In the genomic region with DNA sequence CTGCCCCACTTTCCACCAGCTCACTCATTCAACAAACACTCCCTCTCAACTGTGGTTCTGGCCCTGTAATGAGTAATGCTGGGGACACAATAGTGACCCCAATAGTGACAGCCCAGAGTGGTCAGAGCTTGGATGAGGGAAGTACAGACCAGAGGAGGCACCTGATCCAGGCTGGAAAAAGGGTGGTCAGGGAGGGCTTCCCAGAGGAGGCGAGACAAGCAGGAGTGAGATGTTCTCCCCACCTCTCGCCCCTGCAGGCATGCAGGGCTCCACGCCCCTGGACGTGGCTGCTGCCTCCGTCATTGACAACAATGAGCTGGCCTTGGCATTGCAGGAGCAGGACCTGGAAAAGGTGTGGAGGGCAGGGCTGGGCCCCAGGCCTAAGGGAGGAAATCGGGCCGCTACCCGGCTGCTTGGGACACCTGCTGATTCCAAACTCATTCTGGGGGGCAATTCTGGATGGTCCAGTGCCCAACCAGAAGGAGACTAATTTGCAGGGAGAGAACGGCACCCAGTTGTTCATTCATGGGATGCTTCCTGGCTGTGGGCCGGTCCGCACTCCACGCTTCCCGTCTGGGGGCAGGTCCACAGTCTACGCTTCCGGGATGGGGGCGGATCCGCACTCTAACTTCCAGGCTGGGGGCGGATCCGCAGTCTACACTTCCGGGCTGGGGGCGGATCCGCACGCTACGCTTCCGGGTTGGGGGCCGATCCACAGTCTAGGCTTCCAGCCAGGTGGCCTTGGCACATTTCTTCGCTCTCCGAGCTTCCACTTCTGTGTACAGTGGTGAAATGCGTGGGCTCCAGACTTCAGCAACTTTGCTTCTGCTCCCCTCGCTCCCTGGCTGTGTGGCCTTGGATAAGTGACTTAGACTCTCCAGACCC, we compare ENCODE assay signal across 16 cellular contexts.
DNase-seq lines count a peak whose midpoint lies in the region; ATAC-seq, FAIRE-seq and TF ChIP-seq lines count a peak whose summit lies in the region.
"Had no signal": no experiment of that assay in that cellular context is flagged by ENCODE, and none has a peak within 500 bp of the region (broad histone marks: within the 10 kb centered on the region; RNA-seq: fewer than 3 reads in every experiment).

No MANE protein-coding gene starts in this region.

- H3K14ac ChIP-seq in neuronal stem cell (ENCODE audit: low read length), result peak overlapping the region; percentile 63

- H2BK15ac ChIP-seq in neuronal stem cell (ENCODE audit: low read length), result peak overlapping the region; percentile 26

- peak overlapping the region; percentile 21 for H3K9ac ChIP-seq in neuronal stem cell (ENCODE audit: low read depth, low read length, poor library complexity)

- WGBS in A549 (ENCODE audit: missing lambda C conversion rate), result 86% methylated on average over 30 of the region's 30 CpGs
- no CpG with 5 or more reads among the region's 30 CpGs for WGBS in neuronal stem cell (ENCODE audit: extremely low coverage in 2 of 2, insufficient read length in 2 of 2, insufficient replicate concordance in 1 of 2), 2 donors

- H2AK5ac ChIP-seq in neuronal stem cell (ENCODE audit: low read depth, low read length), result peak overlapping the region; percentile 28

- H3K79me1 ChIP-seq in neuronal stem cell (ENCODE audit: low read depth, low read length), result no peaks in the 10 kb centered on the region

- TF ChIP-seq RAD21 in A549 (conservative IDR thresholded peaks at IDR 0.05 in 1 of 2, IDR thresholded peaks at IDR 0.05 in 1 of 2), result no peak

- TF ChIP-seq POLR2A in A549 (IDR thresholded peaks at IDR 0.05; ENCODE audit: low read length), result no peak

- no peak overlapping the region for H3K27ac ChIP-seq in A549
- H3K27ac ChIP-seq in A673 (ENCODE audit: low read depth, low read length, poor library complexity, severe bottlenecking), result no peak overlapping the region
- no peak overlapping the region for H3K27ac ChIP-seq in neuronal stem cell (replicated peaks; ENCODE audit: low read length)

- H3K4me1 ChIP-seq in A549 (no peaks in the 10 kb centered on the region), A673 (ENCODE audit: insufficient read depth, low read length, poor library complexity, severe bottlenecking) (no peaks in the 10 kb centered on the region), neuronal stem cell (ENCODE audit: control insufficient read depth in 2 of 2, insufficient read depth in 1 of 2, low read depth in 1 of 2, low read length in 2 of 2) (no peaks in the 10 kb centered on the region)

- TF ChIP-seq CTCF in A549 (IDR thresholded peaks at IDR 0.05) (no peak), A673 (conservative IDR thresholded peaks at IDR 0.05; ENCODE audit: low read depth, low read length) (no peak)

- no TSS peak for BruUV-seq in A673 (replicated peaks; lab: Mats Ljungman, UMichigan)

- peak overlapping the region; percentile 28 for H3K18ac ChIP-seq in neuronal stem cell (ENCODE audit: low read length)

- peaks cover under 1% of the 10 kb centered on the region; the same call in 2 of the 3 replicates for H3K9me3 ChIP-seq in A549
- no peaks in the 10 kb centered on the region for H3K9me3 ChIP-seq in A673 (ENCODE audit: low read depth, low read length, poor library complexity, severe bottlenecking)
- H3K9me3 ChIP-seq in neuronal stem cell (replicated peaks in 1 of 2; ENCODE audit: control insufficient read depth in 2 of 2, insufficient read depth in 1 of 2, low read depth in 1 of 2, low read length in 2 of 2), result peaks cover 0 to 2% of the 10 kb centered on the region in 2 donors

- no peak overlapping the region for H2AFZ ChIP-seq in neuronal stem cell (ENCODE audit: low read length)

- H4K8ac ChIP-seq in neuronal stem cell (ENCODE audit: low read depth, low read length), result peak overlapping the region; percentile 43

- intact Hi-C loops in A673 (cut with micrococcal nuclease; ENCODE audit: unreplicated experiment), result no loop called here

- no peak overlapping the region for H3K4me2 ChIP-seq in A549
- no peak overlapping the region for H3K4me2 ChIP-seq in neuronal stem cell (ENCODE audit: insufficient read depth, low read length, poor library complexity, severe bottlenecking)

- POLR2A ChIA-PET in A549 (lab: Yijun Ruan, JAX), result no interaction called here
- POLR2A ChIA-PET in A673 (lab: Charles Lee; ENCODE audit: low non-redundant PET), result interaction anchor here (0.6 kb wide), 1 partner anchor 574 kb away, joined by 4 read pairs; no protein-coding TSS in a partner anchor

- FAIRE-seq in A549 (lab: Jason Lieb, UNC), result no peak
- FAIRE-seq: G401.6 had no signal

- H3K4me3 ChIP-seq in A549 (no peak overlapping the region), A673 (ENCODE audit: low read depth, low read length, poor library complexity, severe bottlenecking) (no peak overlapping the region), neuronal stem cell (ENCODE audit: low read length in 2 of 2) (no peak overlapping the region)

- CTCF ChIA-PET in A549 (lab: Yijun Ruan, JAX) (interaction anchor here (0.6 to 6.6 kb wide), 14 partner anchors 9 to 433 kb away, joined by 3 to 57 read pairs (median 4); a partner anchor contains a TSS), A673 (lab: Charles Lee) (no interaction called here)

- H2BK120ac ChIP-seq in neuronal stem cell (ENCODE audit: low read depth, low read length), result no peak overlapping the region

- no peak overlapping the region for H4K91ac ChIP-seq in neuronal stem cell (ENCODE audit: low read depth, low read length, poor library complexity)

- TF ChIP-seq EP300 in A549 (IDR thresholded peaks at IDR 0.05), result no peak

- no peak overlapping the region for H3K4ac ChIP-seq in neuronal stem cell (ENCODE audit: low read length)

- H2BK12ac ChIP-seq in neuronal stem cell (ENCODE audit: low read length), result no peak overlapping the region

- H3K36me3 ChIP-seq in A673 (ENCODE audit: insufficient read depth, low read length, poor library complexity, severe bottlenecking) (no peaks in the 10 kb centered on the region), neuronal stem cell (replicated peaks in 1 of 2; ENCODE audit: control insufficient read depth in 2 of 2, insufficient read depth in 2 of 2, low read length in 2 of 2) (no peaks in the 10 kb centered on the region)

- peak overlapping the region; percentile 75 for H2BK5ac ChIP-seq in neuronal stem cell (ENCODE audit: low read length)

- ATAC-seq in A549, result no peak
- ATAC-seq: Panc1 had no signal

- H3K27me3 ChIP-seq in A673 (replicated peaks; ENCODE audit: insufficient read depth, low read depth, low read length, poor library complexity), result no peaks in the 10 kb centered on the region
- no peaks in the 10 kb centered on the region for H3K27me3 ChIP-seq in neuronal stem cell (ENCODE audit: control insufficient read depth in 3 of 3, insufficient read depth in 3 of 3, low read depth in 1 of 3, low read length in 3 of 3)

- DNase-seq in A549 (ENCODE audit: low read depth in 1 of 2, low spot score in 1 of 2) (no peak), A673 (ENCODE audit: low spot score) (peak; percentile 50), NCI-H82 treated with DMSO at 0.1 percent for 48 hours (lab: John Stamatoyannopoulos, UW; ENCODE audit: unreplicated experiment) (peak; percentile 7), neuronal stem cell (ENCODE audit: low spot score) (no peak), NCI-H1105 (lab: John Stamatoyannopoulos, UW) (no peak)
- DNase-seq in stimulated activated CD4-positive, alpha-beta T cell treated with anti-CD3 and anti-CD28 coated beads, Interleukin-4, amount 100 ng/mL, for 24 hours, result no peak
- no peak for DNase-seq in activated CD4-positive, alpha-beta T cell treated with anti-CD3 and anti-CD28 coated beads for 48 hours
- DNase-seq: CD4-positive, alpha-beta memory T cell; DMS79 treated with DMSO at 0.1 percent for 48 hours; HCEC 1CT; KBM-7; NCI-H1436 treated with DMSO at 0.1 percent for 48 hours; NCI-H2029 treated with DMSO at 0.1 percent for 48 hours; NCI-H774 had no signal

- peak overlapping the region; percentile 89 for H3K23ac ChIP-seq in neuronal stem cell (ENCODE audit: low read depth, low read length, poor library complexity)

TF ChIP-seq in A549, 52 proteins besides CTCF, POLR2A, EP300 and RAD21:
- TF ChIP-seq ZFP36 (IDR thresholded peaks at IDR 0.05; ENCODE audit: borderline replicate concordance, partially characterized antibody) (peak; percentile 56), CEBPB (IDR thresholded peaks at IDR 0.05) (no peak), NPAS2 (CRISPR knock-in tag; IDR thresholded peaks at IDR 0.05; ENCODE audit: borderline replicate concordance) (no peak), HOXB13 (CRISPR knock-in tag; IDR thresholded peaks at IDR 0.05; ENCODE audit: low read depth) (no peak)

Comparison
In these comparisons a context has a peak if more than half of its experiments do, and no peak if none do; other contexts are left out.
1. DNase-seq: peak in A673 (single experiment) and NCI-H82 treated with DMSO at 0.1 percent for 48 hours (single experiment); none in A549 (0 of 2), neuronal stem cell (single experiment), stimulated activated CD4-positive, alpha-beta T cell treated with anti-CD3 and anti-CD28 coated beads, Interleukin-4, amount 100 ng/mL, for 24 hours (single experiment), activated CD4-positive, alpha-beta T cell treated with anti-CD3 and anti-CD28 coated beads for 48 hours (single experiment) and NCI-H1105 (single experiment).